Comparison of ENCODE assay signal across 3 cellular contexts in genomic region chr6:17239260-17239659, GRCh38.
"Had no signal": no experiment of that assay in that cellular context is flagged by ENCODE, and none has a peak within 500 bp of the region (broad histone marks: within the 10 kb centered on the region; RNA-seq: fewer than 3 reads in every experiment).

No MANE protein-coding gene starts in this region.

- ATAC-seq: GM12878 had no signal

- DNase-seq: GDM1, GF-D8 had no signal

- H3K4me3 ChIP-seq: GM12878 had no signal
